In the genomic region with DNA sequence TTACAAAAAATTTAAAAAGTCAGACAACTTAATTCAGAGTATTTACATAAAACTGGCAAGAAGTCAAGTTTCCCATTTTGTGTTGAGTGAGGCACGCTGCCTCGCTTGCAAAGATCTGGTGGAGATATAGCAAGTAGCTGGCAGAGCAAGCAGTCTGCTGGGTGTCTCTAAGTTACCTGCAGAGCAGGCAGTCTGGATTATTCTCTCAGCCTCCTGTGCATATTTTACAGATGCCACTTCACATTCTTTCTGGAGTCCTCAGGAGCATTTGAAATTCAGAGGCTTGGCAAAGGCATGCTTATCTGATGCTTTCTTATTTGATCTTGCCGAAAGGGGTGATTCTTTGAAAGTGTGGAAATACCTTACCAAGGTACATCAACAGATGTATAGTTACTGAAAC, we compare ENCODE assay signal across 15 cellular contexts.
"Had no signal": no experiment of that assay in that cellular context is flagged by ENCODE, and none has a peak within 500 bp of the region (broad histone marks: within the 10 kb centered on the region; RNA-seq: fewer than 3 reads in every experiment).

No MANE protein-coding gene starts in this region.

- FAIRE-seq: frontal cortex, TTC549 had no signal

- DNase-seq: activated CD4-positive, alpha-beta T cell treated with anti-CD3 and anti-CD28 coated beads, Interleukin-2, amount 50 U/mL, for 4 hours; activated CD4-positive, CD25-positive, alpha-beta regulatory T cell treated with anti-CD3 and anti-CD28 coated beads, Interleukin-2, amount 50 U/mL, for 72 hours; activated naive CD4-positive, alpha-beta T cell treated with anti-CD3 and anti-CD28 coated beads, Interleukin-2, amount 50 U/mL, for 16 hours; activated T-cell treated with anti-CD3 and anti-CD28 coated beads, Interleukin-2, amount 50 U/mL, for 1 hour; adrenal gland; central memory CD4-positive, alpha-beta T cell; effector CD4-positive, alpha-beta T cell; heart left ventricle; nephron progenitor cell; stimulated activated CD4-positive, alpha-beta T cell treated with anti-CD3 and anti-CD28 coated beads, Interleukin-12 subunit alpha, Interleukin-12 subunit beta, amount 100 ng/mL, for 4 hours; stimulated activated naive CD4-positive, alpha-beta T cell; substantia nigra had no signal

- H3K27ac ChIP-seq: adrenal gland, coronary artery, heart left ventricle had no signal

- ATAC-seq: heart left ventricle had no signal

- H3K4me1 ChIP-seq: adrenal gland, heart left ventricle had no signal

- H3K36me3 ChIP-seq: adrenal gland, heart left ventricle had no signal

- H3K4me3 ChIP-seq: adrenal gland, coronary artery, heart left ventricle had no signal

- H3K9me3 ChIP-seq: adrenal gland, heart left ventricle had no signal

- H3K27me3 ChIP-seq: adrenal gland, heart left ventricle had no signal
